ENCODE assay signal across 20 cellular contexts in the genomic region with DNA sequence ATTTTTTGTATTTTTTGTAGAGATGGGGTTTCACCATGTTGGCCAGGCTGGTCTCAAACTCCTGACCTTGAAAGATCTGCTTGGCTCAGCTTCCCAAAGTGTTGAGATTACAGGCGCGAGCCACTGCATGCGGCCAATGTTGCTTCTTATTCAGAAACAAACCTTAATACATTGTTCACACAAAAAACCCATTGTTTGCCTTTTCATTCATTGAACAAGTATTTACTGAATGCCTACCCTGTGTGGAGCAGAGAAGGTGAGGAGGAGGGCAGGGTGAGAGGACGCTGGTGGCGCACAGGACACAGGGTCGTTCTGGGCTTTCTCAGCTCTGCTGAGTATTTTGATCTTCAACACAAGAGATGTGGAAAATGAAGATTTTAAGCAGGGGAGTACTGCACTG. TPM values are rescaled to one million over a fixed set of nuclear protein-coding genes. Genes with fewer than 3 reads are reported as not detected.
DNase-seq lines count a peak whose midpoint lies in the region; FAIRE-seq and TF ChIP-seq lines count a peak whose summit lies in the region.
"Had no signal": no experiment of that assay in that cellular context is flagged by ENCODE, and none has a peak within 500 bp of the region (broad histone marks: within the 10 kb centered on the region; RNA-seq: fewer than 3 reads in every experiment).

No MANE protein-coding gene starts in this region.

- H3K36me3 Mint-ChIP-seq in Calu3 (ENCODE audit: insufficient read depth, unreplicated experiment), result no peaks in the 10 kb centered on the region
- H3K36me3 Mint-ChIP-seq in neural progenitor cell, result no peaks in the 10 kb centered on the region
- H3K36me3 Mint-ChIP-seq: CD4-positive, CD25-positive, alpha-beta regulatory T cell had no signal

- peak overlapping the region; percentile 18 for H3K27ac Mint-ChIP-seq in Calu3 (ENCODE audit: unreplicated experiment)
- H3K27ac Mint-ChIP-seq in neural progenitor cell, result no peak overlapping the region
- H3K27ac Mint-ChIP-seq: CD4-positive, CD25-positive, alpha-beta regulatory T cell; HFFc6 had no signal

- H3K4me3 Mint-ChIP-seq in Calu3 (ENCODE audit: low read depth, unreplicated experiment) (peak overlapping the region; percentile 10), neural progenitor cell (no peak overlapping the region)
- H3K4me3 Mint-ChIP-seq: CD4-positive, CD25-positive, alpha-beta regulatory T cell; H9; HFFc6 had no signal

- CTCF ChIA-PET in Calu3 (lab: Charles Lee), result interaction anchor here (1.0 to 3.8 kb wide), 3 partner anchors 9 to 30 kb away, joined by 3 to 28 read pairs (median 4); a partner anchor contains a TSS

- no peak overlapping the region for H3K4me3 ChIP-seq in HAP-1
- H3K4me3 ChIP-seq in bronchial epithelial cell (ENCODE audit: low read depth, low read length), result no peak overlapping the region
- H3K4me3 ChIP-seq in neural progenitor cell, result no peak overlapping the region
- no peak overlapping the region for H3K4me3 ChIP-seq in suprapubic skin
- H3K4me3 ChIP-seq in ovary, result no peak overlapping the region
- H3K4me3 ChIP-seq: BLaER1 treated with 17β-estradiol and CSF1 and Interleukin-3, amounts not matched to agents 10 nM and 100 nM; GM12878 had no signal

- no peaks in the 10 kb centered on the region for H3K27me3 ChIP-seq in HAP-1 (ENCODE audit: low read depth)
- H3K27me3 ChIP-seq in bronchial epithelial cell (ENCODE audit: control insufficient read depth, insufficient read depth, low read length), result no peaks in the 10 kb centered on the region
- no peaks in the 10 kb centered on the region for H3K27me3 ChIP-seq in neural progenitor cell
- H3K27me3 ChIP-seq in suprapubic skin, result peaks cover 16% of the 10 kb centered on the region
- no peaks in the 10 kb centered on the region for H3K27me3 ChIP-seq in ovary
- H3K27me3 ChIP-seq: BLaER1 treated with 17β-estradiol and CSF1 and Interleukin-3, amounts not matched to agents 10 nM and 100 nM had no signal

- DNase-seq in Calu3 (no peak), HAP-1 (ENCODE audit: low spot score in 2 of 2) (peak; percentile 17 to 25), bronchial epithelial cell (ENCODE audit: low read depth) (no peak), neural progenitor cell (ENCODE audit: low spot score) (peak; percentile 31), GM12891 (ENCODE audit: insufficient read length, low spot score) (no peak), AG08395 (ENCODE audit: low spot score) (no peak), suprapubic skin (ENCODE audit: low spot score in 2 of 2) (no peak), ovary (no peak)
- DNase-seq: AML-193; CD4-positive, CD25-positive, alpha-beta regulatory T cell; DMS79; GOT3; H9; HFFc6; KBM-7 had no signal

- no peak overlapping the region for H3K4me2 ChIP-seq in neural progenitor cell
- H3K4me2 ChIP-seq: BLaER1 treated with 17β-estradiol and CSF1 and Interleukin-3, amounts not matched to agents 10 nM and 100 nM had no signal

- no peak for TF ChIP-seq POLR2A in GM12891 (IDR thresholded peaks at IDR 0.05; ENCODE audit: low read depth, low read length)
- TF ChIP-seq POLR2A in suprapubic skin (IDR thresholded peaks at IDR 0.05), result no peak
- no peak for TF ChIP-seq POLR2A in ovary (IDR thresholded peaks at IDR 0.05)

- H3K4me1 Mint-ChIP-seq in Calu3 (ENCODE audit: low read depth, unreplicated experiment) (peaks cover 56% of the 10 kb centered on the region), neural progenitor cell (peaks cover 9% of the 10 kb centered on the region)

- H3K9me3 ChIP-seq in HAP-1 (no peaks in the 10 kb centered on the region), neural progenitor cell (ENCODE audit: low read depth) (no peaks in the 10 kb centered on the region), suprapubic skin (no peaks in the 10 kb centered on the region), ovary (no peaks in the 10 kb centered on the region)
- H3K9me3 ChIP-seq: BLaER1 treated with 17β-estradiol and CSF1 and Interleukin-3, amounts not matched to agents 10 nM and 100 nM had no signal

- peaks cover 22% of the 10 kb centered on the region for H3F3A ChIP-seq in neural progenitor cell (ENCODE audit: low read depth)

- no peaks in the 10 kb centered on the region for H3K79me2 ChIP-seq in neural progenitor cell (ENCODE audit: low read depth)

- H3K4me1 ChIP-seq in HAP-1, result peaks cover 15% of the 10 kb centered on the region
- H3K4me1 ChIP-seq in neural progenitor cell, result peaks cover 46% of the 10 kb centered on the region
- peaks cover 7% of the 10 kb centered on the region for H3K4me1 ChIP-seq in suprapubic skin
- H3K4me1 ChIP-seq in ovary (ENCODE audit: insufficient read depth), result peaks cover 2% of the 10 kb centered on the region
- H3K4me1 ChIP-seq: BLaER1 treated with 17β-estradiol and CSF1 and Interleukin-3, amounts not matched to agents 10 nM and 100 nM had no signal

- no TSS peak for BruUV-seq in Calu3 (replicated peaks; lab: Mats Ljungman, UMichigan)

- peaks cover 5% of the 10 kb centered on the region for H3K9me3 Mint-ChIP-seq in Calu3 (ENCODE audit: low read depth, unreplicated experiment)
- no peaks in the 10 kb centered on the region for H3K9me3 Mint-ChIP-seq in neural progenitor cell
- H3K9me3 Mint-ChIP-seq: HFFc6 had no signal

- no peak overlapping the region for H3K9ac ChIP-seq in neural progenitor cell
- H3K9ac ChIP-seq: BLaER1 treated with 17β-estradiol and CSF1 and Interleukin-3, amounts not matched to agents 10 nM and 100 nM had no signal

- TF ChIP-seq CTCF in Calu3 (IDR thresholded peaks at IDR 0.05; ENCODE audit: unreplicated experiment) (no peak), bronchial epithelial cell (IDR thresholded peaks at IDR 0.05; ENCODE audit: insufficient read depth, low read length, severe bottlenecking) (no peak), neural progenitor cell (IDR thresholded peaks at IDR 0.05) (no peak), suprapubic skin (IDR thresholded peaks at IDR 0.05) (no peak), ovary (IDR thresholded peaks at IDR 0.05) (no peak)

- intact Hi-C loops in Calu3 (cut with micrococcal nuclease; ENCODE audit: unreplicated experiment) (no loop called here), ovary (cut with DNase I) (no loop called here)

- no peak overlapping the region for H3K27ac ChIP-seq in neural progenitor cell
- no peak overlapping the region for H3K27ac ChIP-seq in suprapubic skin
- no peak overlapping the region for H3K27ac ChIP-seq in ovary
- H3K27ac ChIP-seq: BLaER1 treated with 17β-estradiol and CSF1 and Interleukin-3, amounts not matched to agents 10 nM and 100 nM; HL-60 had no signal

- H3K27me3 Mint-ChIP-seq in Calu3 (ENCODE audit: unreplicated experiment) (no peaks in the 10 kb centered on the region), neural progenitor cell (ENCODE audit: insufficient read depth, low read depth) (peaks cover 4% of the 10 kb centered on the region)

- H2AFZ ChIP-seq in neural progenitor cell (replicated peaks), result no peak overlapping the region

- in situ Hi-C loops in HAP-1 (cut with MboI; ENCODE audit: low sequenced_read_pairs), result no loop called here

- H3K36me3 ChIP-seq in HAP-1 (replicated peaks) (no peaks in the 10 kb centered on the region), bronchial epithelial cell (ENCODE audit: control insufficient read depth, insufficient read depth, low read length) (no peaks in the 10 kb centered on the region), neural progenitor cell (no peaks in the 10 kb centered on the region), suprapubic skin (no peaks in the 10 kb centered on the region), ovary (no peaks in the 10 kb centered on the region)
- H3K36me3 ChIP-seq: BLaER1 treated with 17β-estradiol and CSF1 and Interleukin-3, amounts not matched to agents 10 nM and 100 nM had no signal

- FAIRE-seq in bronchial epithelial cell (lab: Jason Lieb, UNC), result peak; percentile 36
- no peak for FAIRE-seq in GM12891 (lab: Jason Lieb, UNC)
- FAIRE-seq: GM12878 had no signal

- 79% methylated on average over 6 of the region's 6 CpGs for WGBS in suprapubic skin
- 62 to 66% (median 64%) methylated on average over 6 of the region's 6 CpGs for WGBS in ovary, 3 donors

- TF ChIP-seq EP300 in suprapubic skin (IDR thresholded peaks at IDR 0.05), result no peak
- TF ChIP-seq EP300 in ovary (IDR thresholded peaks at IDR 0.05), result no peak

- H4K20me1 ChIP-seq in neural progenitor cell (ENCODE audit: low read depth), result no peaks in the 10 kb centered on the region
- H4K20me1 ChIP-seq: BLaER1 treated with 17β-estradiol and CSF1 and Interleukin-3, amounts not matched to agents 10 nM and 100 nM had no signal

TF ChIP-seq in GM12891, 5 proteins besides CTCF, POLR2A, EP300 and RAD21 (continues in another document):
- no peak for TF ChIP-seq PAX5 (IDR thresholded peaks at IDR 0.05; ENCODE audit: insufficient read depth, low read length, severe bottlenecking)

RNA-seq across cellular contexts. Expression of a gene that starts 8.0 kb away (rescaled TPM):
- total RNA-seq in Calu3 (2022) (1,389 and 1,709 TPM in 2 replicates), bronchial epithelial cell (12.9 and 29.4 TPM in 2 replicates), neural progenitor cell (ENCODE audit: low replicate concordance) (0.60 TPM in 1 of 2 replicates, not detected in the other), suprapubic skin (100 to 1,000 TPM in 3 of 4 donors, 10 to 100 TPM in 1; 84.6 to 310 (median 217) TPM), ovary (1 to 10 TPM in 3 of 7 donors, under 1 TPM in 2, not detected in 2; 0.22 to 5.0 (median 1.3) TPM)
- polyA plus RNA-seq in GM12891 (2012; ENCODE audit: low read depth, missing spikeins), result not detected
- under 1 TPM; 0.05 to 0.53 TPM for polyA plus RNA-seq in ovary
- total RNA-seq: A673; CD4-positive, CD25-positive, alpha-beta regulatory T cell; G401; GM12878; H9 had no signal
- polyA plus RNA-seq: CD4-positive, CD25-positive, alpha-beta regulatory T cell; GM12878 had no signal

RNA-seq across cellular contexts. Expression of a gene that starts 21.3 kb away (rescaled TPM):
- total RNA-seq in Calu3 (2022) (0.44 TPM in 1 of 2 replicates, not detected in the other), bronchial epithelial cell (not detected in 2 replicates), neural progenitor cell (ENCODE audit: low replicate concordance) (not detected in 2 replicates), suprapubic skin (10 to 100 TPM in 1 of 4 donors, 1 to 10 TPM in 1, not detected in 2; 2.5 to 13.3 TPM), ovary (under 1 TPM in 1 of 7 donors, not detected in 6; 0.69 TPM)
- polyA plus RNA-seq in GM12891 (2012; ENCODE audit: low read depth, missing spikeins), result not detected
- polyA plus RNA-seq in ovary, result not detected
- total RNA-seq: A673; CD4-positive, CD25-positive, alpha-beta regulatory T cell; G401; GM12878; H9; HFFc6 had no signal
- polyA plus RNA-seq: CD4-positive, CD25-positive, alpha-beta regulatory T cell; GM12878 had no signal

RNA-seq across cellular contexts. Expression of a gene that starts 38.7 kb away (rescaled TPM):
- not detected in 2 replicates for total RNA-seq in Calu3 (2022)
- total RNA-seq in bronchial epithelial cell, result 0.13 TPM in 1 of 2 replicates, not detected in the other
- total RNA-seq in neural progenitor cell (ENCODE audit: low replicate concordance), result not detected in 2 replicates
- polyA plus RNA-seq in GM12891 (2012; ENCODE audit: low read depth, missing spikeins), result not detected
- 10 to 100 TPM in 1 of 4 donors, 1 to 10 TPM in 1, under 1 TPM in 1, not detected in 1; 0.98 to 12.5 (median 3.9) TPM for total RNA-seq in suprapubic skin
- not detected for total RNA-seq in ovary
- polyA plus RNA-seq in ovary, result not detected
- total RNA-seq: CD4-positive, CD25-positive, alpha-beta regulatory T cell; G401; GM12878; H9; HFFc6 had no signal
- polyA plus RNA-seq: CD4-positive, CD25-positive, alpha-beta regulatory T cell; GM12878 had no signal

RNA-seq across cellular contexts. Expression of a gene that starts 48.5 kb away (rescaled TPM):
- total RNA-seq in Calu3 (2022) (not detected in 2 replicates), bronchial epithelial cell (not detected in 2 replicates), neural progenitor cell (ENCODE audit: low replicate concordance) (not detected in 2 replicates), suprapubic skin (10 to 100 TPM in 1 of 4 donors, 1 to 10 TPM in 1, not detected in 2; 2.8 to 22.9 TPM), ovary (not detected)
- not detected for polyA plus RNA-seq in GM12891 (2012; ENCODE audit: low read depth, missing spikeins)
- not detected for polyA plus RNA-seq in ovary
- total RNA-seq: A673; CD4-positive, CD25-positive, alpha-beta regulatory T cell; G401; GM12878; H9; HFFc6 had no signal
- polyA plus RNA-seq: CD4-positive, CD25-positive, alpha-beta regulatory T cell; GM12878 had no signal

RNA-seq across cellular contexts. Expression of a gene that starts 54.3 kb away (rescaled TPM):
- not detected in 2 replicates for total RNA-seq in Calu3 (2022)
- total RNA-seq in bronchial epithelial cell, result not detected in 2 replicates
- total RNA-seq in neural progenitor cell (ENCODE audit: low replicate concordance), result not detected in 2 replicates
- polyA plus RNA-seq in GM12891 (2012; ENCODE audit: low read depth, missing spikeins), result not detected
- total RNA-seq in suprapubic skin, result 10 to 100 TPM in 2 of 4 donors, 1 to 10 TPM in 1, not detected in 1; 8.0 to 42.6 (median 23.7) TPM
- total RNA-seq in ovary, result not detected
- not detected for polyA plus RNA-seq in ovary
- total RNA-seq: A673; CD4-positive, CD25-positive, alpha-beta regulatory T cell; G401; GM12878; H9; HFFc6 had no signal
- polyA plus RNA-seq: CD4-positive, CD25-positive, alpha-beta regulatory T cell; GM12878 had no signal

Comparison
In these comparisons a context has a peak if more than half of its experiments do, and no peak if none do; other contexts are left out.
1. DNase-seq: peak in HAP-1 (2 of 2) and neural progenitor cell (single experiment); none in Calu3 (single experiment), bronchial epithelial cell (single experiment), GM12891 (single experiment), AG08395 (single experiment), suprapubic skin (0 of 2) and ovary (0 of 5).